10 cellular contexts compared by ENCODE assay signal in the genomic region with DNA sequence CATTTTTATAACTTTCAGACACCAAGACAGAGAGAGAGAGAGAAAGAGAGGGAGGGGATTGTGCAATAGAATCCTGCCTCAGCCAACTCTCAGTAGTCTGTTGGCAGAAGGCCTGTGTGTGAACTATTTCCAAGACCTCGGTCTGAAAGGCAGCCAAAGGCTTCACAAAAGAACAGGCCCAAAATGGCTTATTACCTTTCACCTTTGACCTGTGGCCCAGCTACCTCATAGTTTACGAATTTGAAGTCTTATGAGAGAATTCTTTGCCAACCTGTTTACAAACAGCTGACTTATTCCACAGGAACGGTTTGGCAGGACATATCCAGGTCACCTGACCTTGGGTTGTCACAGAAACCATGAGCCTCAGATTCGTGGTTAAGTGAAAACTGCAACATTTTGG. TPM values are rescaled to one million over a fixed set of nuclear protein-coding genes. Genes with fewer than 3 reads are reported as not detected.
DNase-seq lines count a peak whose midpoint lies in the region; ATAC-seq and TF ChIP-seq lines count a peak whose summit lies in the region.
"Had no signal": no experiment of that assay in that cellular context is flagged by ENCODE, and none has a peak within 500 bp of the region (broad histone marks: within the 10 kb centered on the region; RNA-seq: fewer than 3 reads in every experiment).

No MANE protein-coding gene starts in this region.

- no peaks in the 10 kb centered on the region for H3K4me1 ChIP-seq in prostate gland (replicated peaks)

- DNase-seq in EL (peak; percentile 77), head of caudate nucleus (peak in 33 of 42 donors; percentile 1 to 71 (median 32)), prostate gland (ENCODE audit: low spot score) (peak; percentile 26), NCI-H187 treated with DMSO at 0.1 percent for 48 hours (lab: John Stamatoyannopoulos, UW) (no peak), NCI-H1105 (lab: John Stamatoyannopoulos, UW) (no peak)
- DNase-seq: NCI-H1436 had no signal

- no peaks in the 10 kb centered on the region for H3K9me3 ChIP-seq in prostate gland

- H3K4me3 ChIP-seq in prostate gland, result no peak overlapping the region

- no peak overlapping the region for H3K27ac ChIP-seq in prostate gland

- intact Hi-C loops in head of caudate nucleus (cut with DNase I) (no loop called here), prostate gland (cut with DNase I) (loop anchor here (5.0 kb wide), 1 partner anchor 50 kb away; a partner anchor contains a TSS)

- 12% methylated on average over 4 of the region's 4 CpGs for WGBS in prostate gland

- no peak for TF ChIP-seq POLR2A in prostate gland (IDR thresholded peaks at IDR 0.05)

- no peaks in the 10 kb centered on the region for H3K36me3 ChIP-seq in prostate gland

- ATAC-seq in SK-N-SH treated with all-trans-retinoic acid at 6 μM for 48 hours (no peak; the same call in 2 of the 3 replicates), GM18858 (IDR thresholded peaks at IDR 0.05; ENCODE audit: unreplicated experiment) (no peak), GM18870 (IDR thresholded peaks at IDR 0.05; ENCODE audit: unreplicated experiment) (no peak)
- ATAC-seq: activated CD4-positive, CD25-positive, alpha-beta regulatory T cell treated with anti-CD3 and anti-CD28 coated beads, Interleukin-2, amount 50 U/mL, for 24 hours had no signal

- H3K27me3 ChIP-seq in prostate gland (replicated peaks; ENCODE audit: insufficient read depth), result no peaks in the 10 kb centered on the region

- TF ChIP-seq CTCF in prostate gland (IDR thresholded peaks at IDR 0.05), result no peak

TF ChIP-seq in SK-N-SH treated with all-trans-retinoic acid at 6 μM for 48 hours, 23 proteins besides CTCF, POLR2A, EP300 and RAD21:
- TF ChIP-seq CSDC2 (CRISPR knock-in tag; IDR thresholded peaks at IDR 0.05) (0 out of 2 replicates have a peak, but pooled peaks have one; percentile 54), ZNF70 (CRISPR knock-in tag; IDR thresholded peaks at IDR 0.05) (no peak)

RNA-seq across cellular contexts. Expression of a gene that starts 48.6 kb away (rescaled TPM):
- 10 to 100 TPM; 11.9 to 12.4 TPM for total RNA-seq in prostate gland

RNA-seq across cellular contexts. Expression of a gene that starts 50.7 kb away (rescaled TPM):
- total RNA-seq in prostate gland, result 10 to 100 TPM; 14.9 to 49.3 TPM

Comparison
In these comparisons a context has a peak if more than half of its experiments do, and no peak if none do; other contexts are left out.
1. DNase-seq: peak in EL (single experiment), head of caudate nucleus (33 of 42) and prostate gland (single experiment); none in NCI-H187 treated with DMSO at 0.1 percent for 48 hours (single experiment) and NCI-H1105 (single experiment).